Comparison of ENCODE assay signal across 28 cellular contexts in the genomic region with DNA sequence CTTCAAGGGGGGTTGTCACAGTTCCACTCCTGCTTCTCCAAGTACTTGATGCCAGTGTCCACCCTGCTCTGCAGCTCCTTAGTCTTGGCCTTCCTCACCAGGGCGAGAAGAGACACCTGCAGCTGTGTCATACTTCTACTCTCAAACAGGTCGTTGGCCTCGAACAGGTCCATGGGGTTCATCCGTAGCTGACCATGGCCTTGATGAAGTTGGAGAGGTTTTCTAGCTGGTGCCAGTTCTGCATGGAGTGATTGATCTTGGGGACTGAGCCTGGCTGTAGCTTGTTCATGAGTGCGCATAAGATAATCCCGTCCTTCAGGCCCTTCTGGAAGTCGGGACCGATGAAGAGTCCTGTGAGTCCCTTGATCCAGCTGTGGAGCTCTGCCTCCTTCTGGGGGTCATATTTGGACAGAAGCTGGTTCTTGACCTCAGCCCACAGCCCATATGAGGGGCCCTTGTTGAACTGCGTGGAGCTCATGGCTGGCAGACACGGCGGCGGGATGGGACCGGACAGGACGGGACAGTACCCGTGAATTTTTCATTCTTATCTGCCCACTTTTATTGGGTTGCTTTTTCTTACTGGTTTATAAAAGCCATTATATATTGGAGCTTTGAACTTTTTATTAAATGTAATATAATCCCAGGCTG. TPM values are rescaled to one million over a fixed set of nuclear protein-coding genes. Genes with fewer than 3 reads are reported as not detected.
DNase-seq lines count a peak whose midpoint lies in the region; ATAC-seq lines count a peak whose summit lies in the region.
"Had no signal": no experiment of that assay in that cellular context is flagged by ENCODE, and none has a peak within 500 bp of the region (broad histone marks: within the 10 kb centered on the region; RNA-seq: fewer than 3 reads in every experiment).

No MANE protein-coding gene starts in this region.

- no peak overlapping the region for H3K4me3 ChIP-seq in Karpas-422 (ENCODE audit: low read length)
- H3K4me3 ChIP-seq: GM12878, left ventricle myocardium inferior, SK-N-MC, stomach, tibial artery had no signal

- no peak overlapping the region for H2AFZ ChIP-seq in Karpas-422 (ENCODE audit: low read length)

- peaks cover 9% of the 10 kb centered on the region for H3K27me3 Mint-ChIP-seq in activated T-cell treated with anti-CD3 and anti-CD28 coated beads, Interleukin-2, amount 50 U/mL, for 4 hours (ENCODE audit: low read depth)
- H3K27me3 Mint-ChIP-seq in immature natural killer cell (ENCODE audit: low read depth in 3 of 3) = peaks cover 0 to 6% (median 2%) of the 10 kb centered on the region in 3 donors
- H3K27me3 Mint-ChIP-seq in stimulated activated memory B cell treated with anti-CD40 and anti-IgM and Interleukin-4, amounts not matched to agents 10 μg/mL and 1 μg/mL and 100 μg/mL, for 72 hours = no peaks in the 10 kb centered on the region
- H3K27me3 Mint-ChIP-seq: activated CD4-positive, alpha-beta T cell treated with anti-CD3 and anti-CD28 coated beads for 36 hours had no signal

- H3K4me1 Mint-ChIP-seq in activated T-cell treated with anti-CD3 and anti-CD28 coated beads, Interleukin-2, amount 50 U/mL, for 4 hours (ENCODE audit: low read depth) = peaks cover 13% of the 10 kb centered on the region
- H3K4me1 Mint-ChIP-seq in immature natural killer cell = peaks cover 5 to 11% of the 10 kb centered on the region in 2 donors
- H3K4me1 Mint-ChIP-seq in stimulated activated memory B cell treated with anti-CD40 and anti-IgM and Interleukin-4, amounts not matched to agents 10 μg/mL and 1 μg/mL and 100 μg/mL, for 72 hours = no peaks in the 10 kb centered on the region

- H3K4me3 Mint-ChIP-seq in activated T-cell treated with anti-CD3 and anti-CD28 coated beads, Interleukin-2, amount 50 U/mL, for 4 hours = peak overlapping the region; percentile 21
- H3K4me3 Mint-ChIP-seq in immature natural killer cell = peak overlapping the region in 3 of 5 donors; percentile 11 to 48 (median 28)
- no peak overlapping the region for H3K4me3 Mint-ChIP-seq in stimulated activated memory B cell treated with anti-CD40 and anti-IgM and Interleukin-4, amounts not matched to agents 10 μg/mL and 1 μg/mL and 100 μg/mL, for 72 hours
- H3K4me3 Mint-ChIP-seq: activated CD4-positive, alpha-beta T cell treated with anti-CD3 and anti-CD28 coated beads for 36 hours; HFFc6 had no signal

- H3K4me2 ChIP-seq in Karpas-422 (ENCODE audit: low read depth, low read length, poor library complexity, severe bottlenecking) = peak overlapping the region; percentile 16

- no peaks in the 10 kb centered on the region for H3K9me3 Mint-ChIP-seq in activated T-cell treated with anti-CD3 and anti-CD28 coated beads, Interleukin-2, amount 50 U/mL, for 4 hours
- H3K9me3 Mint-ChIP-seq in immature natural killer cell = peaks cover 0 to 1% (median 0%) of the 10 kb centered on the region in 6 donors
- no peaks in the 10 kb centered on the region for H3K9me3 Mint-ChIP-seq in stimulated activated memory B cell treated with anti-CD40 and anti-IgM and Interleukin-4, amounts not matched to agents 10 μg/mL and 1 μg/mL and 100 μg/mL, for 72 hours
- H3K9me3 Mint-ChIP-seq: HFFc6 had no signal

- DNase-seq in activated T-cell treated with anti-CD3 and anti-CD28 coated beads, Interleukin-2, amount 50 U/mL, for 4 hours = no peak
- no peak for DNase-seq in activated T-cell treated with anti-CD3 and anti-CD28 coated beads, Interleukin-2, amount 50 U/mL, for 48 hours
- DNase-seq in Karpas-422 = no peak
- DNase-seq in immature natural killer cell = no peak
- DNase-seq in retina = no peak
- DNase-seq: activated CD4-positive, alpha-beta T cell treated with anti-CD3 and anti-CD28 coated beads for 36 hours; GOT3; HFFc6; left ventricle myocardium inferior; naive B cell; NCI-H146; NCI-H2171; NCI-H510A; occipital lobe; stomach; tibial artery had no signal

- H3K4me1 ChIP-seq in Karpas-422 (ENCODE audit: low read length) = no peaks in the 10 kb centered on the region
- H3K4me1 ChIP-seq: left ventricle myocardium inferior had no signal

- H3K27ac ChIP-seq in Karpas-422 (ENCODE audit: low read length) = no peak overlapping the region
- H3K27ac ChIP-seq: left ventricle myocardium inferior, RWPE1, SK-N-MC, stomach, tibial artery had no signal

- H3K27me3 ChIP-seq in Karpas-422 (ENCODE audit: low read length) = no peaks in the 10 kb centered on the region
- H3K27me3 ChIP-seq: stomach, tibial artery had no signal

- H3K9me3 ChIP-seq in Karpas-422 (ENCODE audit: low read length) = no peaks in the 10 kb centered on the region
- H3K9me3 ChIP-seq: left ventricle myocardium inferior, stomach, tibial artery had no signal

- no peak for ATAC-seq in activated T-cell treated with anti-CD3 and anti-CD28 coated beads, Interleukin-2, amount 50 U/mL, for 4 hours
- ATAC-seq in GM21515 (IDR thresholded peaks at IDR 0.05; ENCODE audit: unreplicated experiment) = no peak
- no peak for ATAC-seq in stimulated activated memory B cell treated with anti-CD40 and anti-IgM and Interleukin-4, amounts not matched to agents 10 μg/mL and 1 μg/mL and 100 μg/mL, for 72 hours

- H4K20me1 ChIP-seq in Karpas-422 (ENCODE audit: insufficient read depth, low read depth, low read length) = no peaks in the 10 kb centered on the region

- H3K36me3 Mint-ChIP-seq in activated T-cell treated with anti-CD3 and anti-CD28 coated beads, Interleukin-2, amount 50 U/mL, for 4 hours (ENCODE audit: insufficient read depth) = no peaks in the 10 kb centered on the region
- no peaks in the 10 kb centered on the region for H3K36me3 Mint-ChIP-seq in immature natural killer cell
- no peaks in the 10 kb centered on the region for H3K36me3 Mint-ChIP-seq in stimulated activated memory B cell treated with anti-CD40 and anti-IgM and Interleukin-4, amounts not matched to agents 10 μg/mL and 1 μg/mL and 100 μg/mL, for 72 hours
- H3K36me3 Mint-ChIP-seq: naive B cell had no signal

- peak overlapping the region in 1 of 6 donors; percentile 46 for H3K27ac Mint-ChIP-seq in immature natural killer cell
- no peak overlapping the region for H3K27ac Mint-ChIP-seq in stimulated activated memory B cell treated with anti-CD40 and anti-IgM and Interleukin-4, amounts not matched to agents 10 μg/mL and 1 μg/mL and 100 μg/mL, for 72 hours
- H3K27ac Mint-ChIP-seq: activated CD4-positive, alpha-beta T cell treated with anti-CD3 and anti-CD28 coated beads for 36 hours; HFFc6 had no signal

- no peaks in the 10 kb centered on the region for H3K79me2 ChIP-seq in Karpas-422 (ENCODE audit: low read length)

- H3K9ac ChIP-seq in Karpas-422 (ENCODE audit: low read length) = no peak overlapping the region

- no peaks in the 10 kb centered on the region for H3K9me2 ChIP-seq in Karpas-422 (replicated peaks; ENCODE audit: insufficient read depth, low read length)

- H3K36me3 ChIP-seq in Karpas-422 (ENCODE audit: insufficient read depth, low read length) = no peaks in the 10 kb centered on the region
- H3K36me3 ChIP-seq: left ventricle myocardium inferior, stomach, tibial artery had no signal

RNA-seq across cellular contexts. Expression of a gene that starts 33.4 kb away (rescaled TPM):
- total RNA-seq in activated T-cell treated with anti-CD3 and anti-CD28 coated beads, Interleukin-2, amount 50 U/mL, for 4 hours = not detected
- total RNA-seq in Karpas-422 (2014; rRNA removed; shearing (Covaris generic); ENCODE audit: low replicate concordance) = not detected in 2 replicates
- polyA plus RNA-seq in immature natural killer cell = not detected
- total RNA-seq: activated CD4-positive, alpha-beta T cell treated with anti-CD3 and anti-CD28 coated beads for 36 hours; Daoy; dermis microvascular lymphatic vessel endothelial cell; glomerular endothelial cell; GM12878; HFFc6; left ventricle myocardium inferior; OCI-LY7; pulmonary artery endothelial cell; skeletal muscle tissue; stomach had no signal
- polyA plus RNA-seq: BJ, stomach had no signal
